1 cellular context compared by ENCODE assay signal in genomic region chr9:112869917-112870316, GRCh38.
TF ChIP-seq lines count a peak whose summit lies in the region.

No MANE protein-coding gene starts in this region.

TF ChIP-seq in SK-N-SH, 30 proteins besides CTCF, POLR2A, EP300 and RAD21 (continued from another document):
- no peak for TF ChIP-seq CHD2 (IDR thresholded peaks at IDR 0.05; ENCODE audit: low read length, partially characterized antibody)
- TF ChIP-seq NFIC (IDR thresholded peaks at IDR 0.05; ENCODE audit: borderline replicate concordance): no peak
- TF ChIP-seq, protein P1, sequence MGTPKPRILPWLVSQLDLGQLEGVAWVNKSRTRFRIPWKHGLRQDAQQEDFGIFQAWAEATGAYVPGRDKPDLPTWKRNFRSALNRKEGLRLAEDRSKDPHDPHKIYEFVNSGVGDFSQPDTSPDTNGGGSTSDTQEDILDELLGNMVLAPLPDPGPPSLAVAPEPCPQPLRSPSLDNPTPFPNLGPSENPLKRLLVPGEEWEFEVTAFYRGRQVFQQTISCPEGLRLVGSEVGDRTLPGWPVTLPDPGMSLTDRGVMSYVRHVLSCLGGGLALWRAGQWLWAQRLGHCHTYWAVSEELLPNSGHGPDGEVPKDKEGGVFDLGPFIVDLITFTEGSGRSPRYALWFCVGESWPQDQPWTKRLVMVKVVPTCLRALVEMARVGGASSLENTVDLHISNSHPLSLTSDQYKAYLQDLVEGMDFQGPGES (IDR thresholded peaks at IDR 0.05; ENCODE audit: low read depth, low read length): no peak
- TF ChIP-seq ZBTB33 (IDR thresholded peaks at IDR 0.05; ENCODE audit: borderline replicate concordance, low read depth): no peak
- TF ChIP-seq RFX5 (IDR thresholded peaks at IDR 0.05; ENCODE audit: low read length): no peak
- no peak for TF ChIP-seq TEAD4 (IDR thresholded peaks at IDR 0.05; ENCODE audit: borderline replicate concordance, insufficient read depth)
- no peak for TF ChIP-seq NRF1 (IDR thresholded peaks at IDR 0.05; ENCODE audit: low read depth, low read length)
- no peak for TF ChIP-seq FOXJ3 (CRISPR knock-in tag; IDR thresholded peaks at IDR 0.05)
